Comparison of ENCODE assay signal across 35 cellular contexts in the genomic region with DNA sequence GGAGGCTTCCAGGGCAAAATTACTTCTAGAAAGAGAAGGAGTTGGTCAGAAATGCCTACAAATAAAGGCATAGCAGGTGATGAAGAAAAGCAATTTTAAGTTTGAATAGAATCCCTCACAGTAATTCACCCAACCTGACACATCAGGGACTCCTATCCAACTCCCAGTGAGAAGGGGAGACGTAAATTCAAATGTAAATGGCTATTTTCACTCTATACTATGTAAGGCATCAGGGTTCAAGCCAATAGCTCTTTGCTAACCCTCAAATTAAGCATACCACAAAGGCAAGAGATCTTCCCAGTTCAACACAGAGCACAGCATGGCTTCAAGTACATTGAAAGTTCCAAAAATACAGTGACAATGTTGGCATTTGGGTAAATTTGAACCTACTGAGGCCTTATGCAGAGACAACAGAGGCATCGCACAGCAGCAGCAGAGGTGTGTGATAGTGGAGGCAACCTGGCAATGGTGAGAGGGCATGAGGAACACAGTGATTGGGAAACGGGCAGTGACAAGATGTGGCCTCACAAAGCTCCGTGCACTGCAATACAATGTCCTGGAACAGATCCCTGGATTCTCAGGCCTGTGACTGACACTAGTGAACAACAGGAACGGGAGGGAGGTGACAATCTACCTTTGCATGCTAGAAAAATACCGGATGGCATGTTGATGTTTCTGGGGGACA.
"Had no signal": no experiment of that assay in that cellular context is flagged by ENCODE, and none has a peak within 500 bp of the region (broad histone marks: within the 10 kb centered on the region; RNA-seq: fewer than 3 reads in every experiment).

No MANE protein-coding gene starts in this region.

- DNase-seq: activated CD4-positive, alpha-beta memory T cell treated with anti-CD3 and anti-CD28 coated beads for 36 hours; activated CD4-positive, alpha-beta T cell treated with anti-CD3 and anti-CD28 coated beads, Interleukin-2, amount 10 ng/mL, durations not matched to agents 7 days and 5 days; activated CD8-positive, alpha-beta memory T cell treated with anti-CD3 and anti-CD28 coated beads for 24 hours; activated CD8-positive, alpha-beta memory T cell treated with anti-CD3 and anti-CD28 coated beads, Interleukin-2, amount 10 ng/mL, durations not matched to agents 7 days and 5 days; activated CD8-positive, alpha-beta memory T cell treated with anti-CD3 and anti-CD28 coated beads, Interleukin-2, amount 50 U/mL, for 48 hours; activated effector memory CD4-positive, alpha-beta T cell treated with Interleukin-2 at 50 U/mL for 16 hours; activated naive CD4-positive, alpha-beta T cell treated with anti-CD3 and anti-CD28 coated beads, Interleukin-2, amount 10 ng/mL, durations not matched to agents 7 days and 5 days; activated naive CD8-positive, alpha-beta T cell treated with anti-CD3 and anti-CD28 coated beads for 36 hours; activated T-cell treated with anti-CD3 and anti-CD28 coated beads, Interleukin-2, amount 50 U/mL, for 48 hours; amniotic stem cell; aorta; brain microvascular endothelial cell; central memory CD4-positive, alpha-beta T cell; MM.1S; MV-4-11; NCI-H1092 treated with DMSO at 0.1 percent for 48 hours; NCI-H1417; NCI-H146; NCI-H187; NCI-H2029 treated with DMSO at 0.1 percent for 48 hours; NCI-H2107; NCI-H2171 treated with DMSO at 0.1 percent for 48 hours; NCI-H2227 treated with DMSO at 0.1 percent for 48 hours; NCI-H446 treated with DMSO at 0.1 percent for 48 hours; NCI-H524; NCI-H69; NCI-H82; PC-3; Right ventricle myocardium superior; SW 1271; T-helper 1 cell; T-helper 2 cell; T-helper 9 cell; WERI-Rb-1 had no signal

- H3K27me3 Mint-ChIP-seq: activated CD4-positive, alpha-beta memory T cell treated with anti-CD3 and anti-CD28 coated beads for 36 hours; activated CD4-positive, alpha-beta T cell treated with anti-CD3 and anti-CD28 coated beads, Interleukin-2, amount 10 ng/mL, durations not matched to agents 7 days and 5 days; activated CD8-positive, alpha-beta memory T cell treated with anti-CD3 and anti-CD28 coated beads, Interleukin-2, amount 10 ng/mL, durations not matched to agents 7 days and 5 days; activated naive CD4-positive, alpha-beta T cell treated with anti-CD3 and anti-CD28 coated beads, Interleukin-2, amount 10 ng/mL, durations not matched to agents 7 days and 5 days; activated naive CD8-positive, alpha-beta T cell treated with anti-CD3 and anti-CD28 coated beads for 36 hours had no signal

- H3K9ac ChIP-seq: KMS-11 had no signal

- H3K27ac ChIP-seq: brain microvascular endothelial cell, KMS-11, WERI-Rb-1 had no signal

- H3K36me3 ChIP-seq: brain microvascular endothelial cell, WERI-Rb-1 had no signal

- H3K27ac Mint-ChIP-seq: activated CD4-positive, alpha-beta memory T cell treated with anti-CD3 and anti-CD28 coated beads for 36 hours; activated CD4-positive, alpha-beta T cell treated with anti-CD3 and anti-CD28 coated beads, Interleukin-2, amount 10 ng/mL, durations not matched to agents 7 days and 5 days; activated CD8-positive, alpha-beta memory T cell treated with anti-CD3 and anti-CD28 coated beads, Interleukin-2, amount 10 ng/mL, durations not matched to agents 7 days and 5 days; activated naive CD4-positive, alpha-beta T cell treated with anti-CD3 and anti-CD28 coated beads, Interleukin-2, amount 10 ng/mL, durations not matched to agents 7 days and 5 days; activated naive CD8-positive, alpha-beta T cell treated with anti-CD3 and anti-CD28 coated beads for 36 hours had no signal

- H3K9me3 Mint-ChIP-seq: activated CD4-positive, alpha-beta memory T cell treated with anti-CD3 and anti-CD28 coated beads for 36 hours; activated CD4-positive, alpha-beta T cell treated with anti-CD3 and anti-CD28 coated beads, Interleukin-2, amount 10 ng/mL, durations not matched to agents 7 days and 5 days; activated naive CD8-positive, alpha-beta T cell treated with anti-CD3 and anti-CD28 coated beads for 36 hours had no signal

- H3K27me3 ChIP-seq: brain microvascular endothelial cell had no signal

- H3K4me3 Mint-ChIP-seq: activated CD4-positive, alpha-beta memory T cell treated with anti-CD3 and anti-CD28 coated beads for 36 hours; activated CD4-positive, alpha-beta T cell treated with anti-CD3 and anti-CD28 coated beads, Interleukin-2, amount 10 ng/mL, durations not matched to agents 7 days and 5 days; activated CD8-positive, alpha-beta memory T cell treated with anti-CD3 and anti-CD28 coated beads, Interleukin-2, amount 10 ng/mL, durations not matched to agents 7 days and 5 days; activated naive CD4-positive, alpha-beta T cell treated with anti-CD3 and anti-CD28 coated beads, Interleukin-2, amount 10 ng/mL, durations not matched to agents 7 days and 5 days; activated naive CD8-positive, alpha-beta T cell treated with anti-CD3 and anti-CD28 coated beads for 36 hours had no signal

- H3K36me3 Mint-ChIP-seq: activated CD4-positive, alpha-beta memory T cell treated with anti-CD3 and anti-CD28 coated beads for 36 hours; activated CD8-positive, alpha-beta memory T cell treated with anti-CD3 and anti-CD28 coated beads, Interleukin-2, amount 10 ng/mL, durations not matched to agents 7 days and 5 days; activated naive CD4-positive, alpha-beta T cell treated with anti-CD3 and anti-CD28 coated beads, Interleukin-2, amount 10 ng/mL, durations not matched to agents 7 days and 5 days; activated naive CD8-positive, alpha-beta T cell treated with anti-CD3 and anti-CD28 coated beads for 36 hours had no signal

- H3K4me1 Mint-ChIP-seq: activated CD4-positive, alpha-beta T cell treated with anti-CD3 and anti-CD28 coated beads, Interleukin-2, amount 10 ng/mL, durations not matched to agents 7 days and 5 days; activated CD8-positive, alpha-beta memory T cell treated with anti-CD3 and anti-CD28 coated beads, Interleukin-2, amount 10 ng/mL, durations not matched to agents 7 days and 5 days; activated naive CD4-positive, alpha-beta T cell treated with anti-CD3 and anti-CD28 coated beads, Interleukin-2, amount 10 ng/mL, durations not matched to agents 7 days and 5 days; activated naive CD8-positive, alpha-beta T cell treated with anti-CD3 and anti-CD28 coated beads for 36 hours had no signal

- H3K4me2 ChIP-seq: KMS-11 had no signal

- ATAC-seq: activated CD8-positive, alpha-beta memory T cell treated with anti-CD3 and anti-CD28 coated beads, Interleukin-2, amount 10 ng/mL, durations not matched to agents 7 days and 5 days; PC-3 had no signal
